23 cellular contexts compared by ENCODE assay signal in genomic region chr1:215932558-215932957, GRCh38.
DNase-seq lines count a peak whose midpoint lies in the region; FAIRE-seq and TF ChIP-seq lines count a peak whose summit lies in the region.
"Had no signal": no experiment of that assay in that cellular context is flagged by ENCODE, and none has a peak within 500 bp of the region (broad histone marks: within the 10 kb centered on the region; RNA-seq: fewer than 3 reads in every experiment).

No MANE protein-coding gene starts in this region.

- TF ChIP-seq CTCF in VCaP (conservative IDR thresholded peaks at IDR 0.05): no peak
- TF ChIP-seq CTCF in D721Med (IDR thresholded peaks at IDR 0.05; ENCODE audit: insufficient read depth, missing control alignments): no peak

- H3K36me3 ChIP-seq in mesodermal cell (ENCODE audit: control insufficient read depth, insufficient read depth, low read length): no peaks in the 10 kb centered on the region
- H3K36me3 ChIP-seq: HAP-1, SJCRH30 had no signal

- no peaks in the 10 kb centered on the region for H3K9me3 ChIP-seq in mesodermal cell (ENCODE audit: control insufficient read depth, low read length)
- H3K9me3 ChIP-seq: HAP-1, SJCRH30 had no signal

- no peak overlapping the region for H3K4me3 ChIP-seq in mesodermal cell (ENCODE audit: extremely low read depth, insufficient read depth, low read length, poor library complexity, severe bottlenecking)
- H3K4me3 ChIP-seq: GM23338, HAP-1, PC-9, SJCRH30 had no signal

- WGBS in mesodermal cell (ENCODE audit: insufficient coverage in 2 of 2), 2 experiments: no CpG with 5 or more reads among the region's 3 CpGs

- FAIRE-seq in D721Med (lab: Jason Lieb, UNC): no peak
- FAIRE-seq: GM18507 had no signal

- H3K27ac ChIP-seq in VCaP (peak overlapping the region; percentile 75), mesodermal cell (ENCODE audit: low read depth, low read length, severe bottlenecking) (peak overlapping the region; percentile 17)
- H3K27ac ChIP-seq: C4-2B, PC-9, SJCRH30 had no signal

- peaks cover 2% of the 10 kb centered on the region for H3K4me1 ChIP-seq in mesodermal cell (ENCODE audit: control insufficient read depth, insufficient read depth, low read length, poor library complexity, severe bottlenecking)
- H3K4me1 ChIP-seq: HAP-1, SJCRH30 had no signal

- peak; percentile 24 for DNase-seq in HuH-7 (ENCODE audit: low spot score)
- peak; percentile 2 for DNase-seq in left kidney (ENCODE audit: low read depth, low spot score)
- DNase-seq in NCI-H1105 treated with DMSO at 0.1 percent for 48 hours (lab: John Stamatoyannopoulos, UW): no peak
- DNase-seq in D721Med (ENCODE audit: insufficient read length, low spot score): no peak
- DNase-seq in COLO829 (ENCODE audit: low spot score): no peak
- DNase-seq in stimulated activated CD4-positive, alpha-beta T cell treated with anti-CD3 and anti-CD28 coated beads, Interleukin-1b, Interleukin-23, amount 100 ng/mL, for 48 hours: no peak
- DNase-seq: Calu3; CD8-positive, alpha-beta T cell; DMS153; HFFc6; NCI-H1092 treated with DMSO at 0.1 percent for 48 hours; NCI-H1436 treated with DMSO at 0.1 percent for 48 hours; NCI-H2029; NCI-H2227 treated with DMSO at 0.1 percent for 48 hours; NCI-H526 treated with DMSO at 0.1 percent for 48 hours; PC-9; SJCRH30 had no signal

Comparison
In these comparisons a context has a peak if more than half of its experiments do, and no peak if none do; other contexts are left out.
1. DNase-seq: peak in HuH-7 (single experiment) and left kidney (single experiment); none in NCI-H1105 treated with DMSO at 0.1 percent for 48 hours (single experiment), D721Med (single experiment), COLO829 (single experiment) and stimulated activated CD4-positive, alpha-beta T cell treated with anti-CD3 and anti-CD28 coated beads, Interleukin-1b, Interleukin-23, amount 100 ng/mL, for 48 hours (single experiment).